In the genomic region with DNA sequence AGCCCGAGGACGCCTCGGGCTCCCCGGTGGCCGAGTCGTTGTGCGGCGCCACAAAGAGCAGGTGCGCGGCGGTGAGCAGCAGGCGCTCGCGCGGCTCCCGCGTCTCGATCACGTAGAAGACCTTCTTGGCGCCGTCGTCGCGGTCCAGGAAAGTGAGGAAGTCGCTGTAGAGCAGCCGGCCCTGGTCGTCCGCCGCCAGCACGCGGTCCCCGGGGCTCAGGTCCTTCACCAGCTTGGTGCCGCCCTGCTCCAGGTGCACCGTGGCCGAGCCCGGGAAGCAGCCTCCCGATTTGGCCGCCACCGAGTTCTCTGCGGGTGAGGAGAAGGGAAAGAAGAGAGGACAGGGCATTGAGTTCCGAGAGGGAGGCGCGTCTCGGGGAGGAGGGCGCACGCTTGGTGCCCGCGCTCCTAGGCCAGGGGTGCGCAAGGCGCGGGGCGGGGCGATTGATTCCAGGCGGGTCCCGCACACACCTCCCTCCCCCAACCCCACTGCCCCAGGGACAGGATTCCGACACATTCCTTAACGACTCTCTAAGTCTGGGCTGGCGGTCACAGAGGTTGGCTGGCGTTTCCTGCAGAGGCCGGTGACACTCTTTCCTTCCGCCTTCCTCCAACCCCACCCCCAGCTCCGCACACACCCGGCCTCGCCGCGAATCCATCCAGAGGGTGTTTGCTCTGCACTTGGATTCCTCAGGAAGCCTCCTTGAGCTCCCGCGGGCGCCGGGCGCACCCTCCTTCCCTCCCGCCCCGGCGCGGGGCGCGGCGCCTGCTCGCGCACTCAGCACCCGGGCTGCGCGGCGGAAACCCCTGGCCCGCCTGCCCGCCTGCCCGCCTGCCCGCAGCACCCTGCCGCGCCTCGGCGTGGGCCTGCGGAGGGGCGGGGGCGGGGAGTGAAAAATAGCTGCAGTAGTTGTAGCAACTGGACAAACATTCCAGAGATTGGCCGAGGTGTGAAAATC, we compare ENCODE assay signal across 8 cellular contexts. TPM values are rescaled to one million over a fixed set of nuclear protein-coding genes. Genes with fewer than 3 reads are reported as not detected.
DNase-seq lines count a peak whose midpoint lies in the region; ATAC-seq and TF ChIP-seq lines count a peak whose summit lies in the region.

No MANE protein-coding gene starts in this region.

- H3K36me3 Mint-ChIP-seq in memory B cell = no peaks in the 10 kb centered on the region

- H3K9me3 ChIP-seq in AG04450 (ENCODE audit: control insufficient read depth, insufficient read depth, low read length) = no peaks in the 10 kb centered on the region; the same call in 1 of the 2 replicates

- no peak overlapping the region for H3K27ac ChIP-seq in AG04450 (ENCODE audit: low read depth, low read length)
- H3K27ac ChIP-seq in RWPE1 = no peak overlapping the region

- TF ChIP-seq CTCF in AG04450 (IDR thresholded peaks at IDR 0.05; ENCODE audit: low read depth, low read length) = no peak
- no peak for TF ChIP-seq CTCF in astrocyte of the cerebellum (IDR thresholded peaks at IDR 0.05; ENCODE audit: low read depth, low read length, missing control alignments)
- no peak for TF ChIP-seq CTCF in RWPE1 (conservative IDR thresholded peaks at IDR 0.05; ENCODE audit: low read depth)

- in situ Hi-C loops in astrocyte of the cerebellum (cut with HindIII; ENCODE audit: low sequenced_read_pairs) = no loop called here

- H3K27ac Mint-ChIP-seq in memory B cell = no peak overlapping the region

- peak overlapping the region; percentile 81 for H3K4me3 Mint-ChIP-seq in memory B cell

- POLR2A ChIA-PET in AG04450 (lab: Yijun Ruan, JAX) (interaction anchor here (0.6 kb wide), 1 partner anchor 11 kb away, joined by 8 read pairs; no protein-coding TSS in a partner anchor), RWPE1 (lab: Yijun Ruan, JAX; ENCODE audit: low non-redundant PET) (no interaction called here)

- H3K9me3 Mint-ChIP-seq in memory B cell = no peaks in the 10 kb centered on the region

- H3K27me3 ChIP-seq in AG04450 (ENCODE audit: control insufficient read depth, insufficient read depth, low read length) = peaks cover 63% of the 10 kb centered on the region

- CTCF ChIA-PET in AG04450 (lab: Charles Lee) = interaction anchor here (1.5 kb wide), 1 partner anchor 1013 kb away, joined by 3 read pairs; no protein-coding TSS in a partner anchor
- CTCF ChIA-PET in RWPE1 (lab: Yijun Ruan, JAX) = no interaction called here

- H3K4me3 ChIP-seq in AG04450 (ENCODE audit: low read depth, low read length) (peak overlapping the region; percentile 43), astrocyte of the cerebellum (ENCODE audit: low read depth, low read length) (peak overlapping the region; percentile 24)

- ATAC-seq in HG02610 (IDR thresholded peaks at IDR 0.05; ENCODE audit: unreplicated experiment) (peak; percentile 38), memory B cell (ENCODE audit: low read depth) (peak; percentile 18), HG03378 (IDR thresholded peaks at IDR 0.05; ENCODE audit: unreplicated experiment) (no peak), HG03354 (IDR thresholded peaks at IDR 0.05; ENCODE audit: poor library complexity, severe bottlenecking, unreplicated experiment) (no peak)

- H3K27me3 Mint-ChIP-seq in memory B cell = peaks cover 13% of the 10 kb centered on the region

- DNase-seq in AG04450 (ENCODE audit: low read depth, low spot score) = no peak
- DNase-seq in astrocyte of the cerebellum (ENCODE audit: low read depth) = no peak
- DNase-seq in memory B cell (ENCODE audit: low spot score in 2 of 2) = peak in 1 of 2 donors; percentile 32
- DNase-seq in RWPE1 (ENCODE audit: low spot score) = no peak
- no peak for DNase-seq in Ammon's horn (ENCODE audit: low spot score)

- H3K4me1 Mint-ChIP-seq in memory B cell = peaks cover 8% of the 10 kb centered on the region

RNA-seq across cellular contexts. Expression of gene SHH, which starts 8.6 kb away (rescaled TPM):
- polyA plus RNA-seq in AG04450 (2011; rRNA removed) = 0.01 TPM in 1 of 2 replicates, not detected in the other
- polyA minus RNA-seq in AG04450 (2011; rRNA and poly(A)+ RNA removed) = not detected in 2 replicates

Comparison
In these comparisons a context has a peak if more than half of its experiments do, and no peak if none do; other contexts are left out.
1. ATAC-seq: peak in HG02610 (single experiment) and memory B cell (single experiment); none in HG03378 (single experiment) and HG03354 (single experiment).